20 cellular contexts compared by ENCODE assay signal in the genomic region with DNA sequence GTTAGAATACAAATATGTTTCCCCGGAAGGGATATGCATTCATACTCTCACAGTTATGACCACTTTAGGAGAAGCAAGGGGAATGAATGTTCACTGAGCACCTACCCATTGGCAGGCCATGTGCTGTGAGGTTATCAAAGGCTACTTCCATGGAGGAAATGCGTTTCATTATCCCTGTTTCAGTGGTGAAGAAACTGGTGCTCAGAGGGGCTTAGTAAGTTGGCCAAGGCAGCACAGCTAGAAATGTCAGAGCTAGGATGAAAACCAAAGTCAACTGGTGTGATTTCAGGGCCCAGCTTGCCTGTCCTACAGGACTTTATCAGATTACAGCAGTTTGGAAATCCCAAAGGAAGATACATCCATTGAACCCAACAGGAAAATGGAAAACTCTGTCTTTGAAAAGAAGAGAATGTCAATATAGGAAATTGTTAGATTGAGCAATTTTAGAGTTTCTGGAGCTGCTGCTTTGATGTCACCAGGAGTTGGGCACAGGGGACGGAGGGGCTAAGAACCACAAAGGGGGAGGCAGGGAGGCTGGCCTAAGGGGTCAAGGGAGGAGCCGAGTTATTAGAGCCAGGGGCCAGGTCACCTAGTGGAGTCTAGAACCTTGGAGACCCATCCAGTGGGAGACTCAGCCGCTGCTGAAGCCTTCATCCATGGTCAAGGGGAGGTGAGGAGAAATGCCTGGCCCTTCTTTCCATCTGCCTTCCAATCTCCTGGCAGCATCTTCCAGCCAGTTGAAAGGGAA.
DNase-seq lines count a peak whose midpoint lies in the region; ATAC-seq, FAIRE-seq and TF ChIP-seq lines count a peak whose summit lies in the region.
"Had no signal": no experiment of that assay in that cellular context is flagged by ENCODE, and none has a peak within 500 bp of the region (broad histone marks: within the 10 kb centered on the region; RNA-seq: fewer than 3 reads in every experiment).

No MANE protein-coding gene starts in this region.

- no peaks in the 10 kb centered on the region for H3K79me1 ChIP-seq in H1 (ENCODE audit: low read depth, low read length)

- TF ChIP-seq RAD21 in H1 (IDR thresholded peaks at IDR 0.05 in 1 of 2, conservative IDR thresholded peaks at IDR 0.05 in 1 of 2; ENCODE audit: low read depth in 2 of 2, low read length in 2 of 2): no peak

- POLR2A ChIA-PET in AG04450 (lab: Yijun Ruan, JAX): no interaction called here
- POLR2A ChIA-PET in H1 (lab: Charles Lee; ENCODE audit: partially characterized antibody): interaction anchor here (0.7 kb wide), 1 partner anchor 21 kb away, joined by 3 read pairs; no protein-coding TSS in a partner anchor

- TF ChIP-seq CTCF in AG04450 (IDR thresholded peaks at IDR 0.05; ENCODE audit: low read depth, low read length) (no peak), H1 (IDR thresholded peaks at IDR 0.05; ENCODE audit: control extremely low read depth in 1 of 3, insufficient read depth in 1 of 3, low read depth in 1 of 3, low read length in 3 of 3) (no peak), nephron progenitor cell (IDR thresholded peaks at IDR 0.05) (no peak)

- H2BK5ac ChIP-seq in H1 (ENCODE audit: low read depth, low read length): no peak overlapping the region; the same call in 1 of the 2 replicates

- no peak overlapping the region for H3K23ac ChIP-seq in H1 (ENCODE audit: insufficient read length)

- no peaks in the 10 kb centered on the region for H3K79me2 ChIP-seq in H1 (ENCODE audit: control insufficient read depth in 1 of 2, insufficient read depth in 2 of 2, low read length in 2 of 2)

- peak overlapping the region; percentile 74 for H3K27ac Mint-ChIP-seq in nephron progenitor cell
- H3K27ac Mint-ChIP-seq in natural killer cell treated with Interleukin-12 subunit alpha and Interleukin-12 subunit beta and Interleukin-15 and Interleukin-18, amount 100 ng/mL, for 72 hours: no peak overlapping the region

- H2BK15ac ChIP-seq in H1 (ENCODE audit: low read length): no peak overlapping the region

- no peak overlapping the region for H3K18ac ChIP-seq in H1 (ENCODE audit: extremely low read depth, low read length)

- no peak overlapping the region for H3K14ac ChIP-seq in H1 (ENCODE audit: insufficient read length)

- ATAC-seq in SK-N-SH treated with all-trans-retinoic acid at 6 μM for 48 hours (no peak), GM18502 (IDR thresholded peaks at IDR 0.05; ENCODE audit: poor library complexity, unreplicated experiment) (no peak)
- ATAC-seq in natural killer cell treated with Interleukin-12 subunit alpha and Interleukin-12 subunit beta and Interleukin-15 and Interleukin-18, amount 100 ng/mL, for 72 hours: no peak
- ATAC-seq: A549 had no signal

- no peak overlapping the region for H2BK120ac ChIP-seq in H1 (replicated peaks; ENCODE audit: low read depth, low read length)

- H3K23me2 ChIP-seq in H1 (ENCODE audit: low read depth, low read length): no peaks in the 10 kb centered on the region

- peak overlapping the region; percentile 41 for H4K91ac ChIP-seq in H1 (replicated peaks; ENCODE audit: insufficient read length, low read length)

- no peak overlapping the region for H2AFZ ChIP-seq in H1 (ENCODE audit: low read length)

- no peak for TF ChIP-seq EP300 in H1 (IDR thresholded peaks at IDR 0.05; ENCODE audit: borderline replicate concordance in 1 of 2, low read depth in 2 of 2, low read length in 2 of 2)

- no peak overlapping the region for H3K4ac ChIP-seq in H1 (replicated peaks; ENCODE audit: insufficient read length, low read depth, low read length)

- H4K8ac ChIP-seq in H1 (ENCODE audit: extremely low read depth, insufficient read depth, low read length): no peak overlapping the region

- no peak for DNase-seq in AG04450 (ENCODE audit: low read depth, low spot score)
- DNase-seq in H1 (ENCODE audit: low read depth in 1 of 2, low spot score in 2 of 2): no peak
- DNase-seq in nephron progenitor cell: no peak
- DNase-seq in natural killer cell treated with Interleukin-12 subunit alpha and Interleukin-12 subunit beta and Interleukin-15 and Interleukin-18, amount 100 ng/mL, for 72 hours (ENCODE audit: low spot score): no peak
- DNase-seq in cerebellum (ENCODE audit: low spot score): no peak
- no peak for DNase-seq in T-helper 1 cell
- DNase-seq: CD4-positive, alpha-beta T cell; DMS79 treated with DMSO at 0.1 percent for 48 hours; GDM1; GOT3; KBM-7; NCI-H1092; NCI-H1694; NCI-H446 had no signal

- no peaks in the 10 kb centered on the region for H3K36me3 ChIP-seq in H1 (ENCODE audit: control insufficient read depth in 2 of 4, insufficient read depth in 4 of 4, low read length in 3 of 4)

- TF ChIP-seq POLR2A in H1 (IDR thresholded peaks at IDR 0.05; ENCODE audit: control extremely low read depth in 1 of 2, low read depth in 2 of 2, low read length in 2 of 2): no peak

- no peak overlapping the region for H3K4me3 Mint-ChIP-seq in nephron progenitor cell
- H3K4me3 Mint-ChIP-seq in natural killer cell treated with Interleukin-12 subunit alpha and Interleukin-12 subunit beta and Interleukin-15 and Interleukin-18, amount 100 ng/mL, for 72 hours: no peak overlapping the region

- CTCF ChIA-PET in AG04450 (lab: Charles Lee): no interaction called here
- CTCF ChIA-PET in H1 (lab: Charles Lee; ENCODE audit: partially characterized antibody): interaction anchor here (0.6 kb wide), 1 partner anchor 17 kb away, joined by 3 read pairs; no protein-coding TSS in a partner anchor

- H3K27ac ChIP-seq in AG04450 (ENCODE audit: low read depth, low read length) (peak overlapping the region; percentile 96), H1 (ENCODE audit: low read depth, low read length) (no peak overlapping the region)
- H3K27ac ChIP-seq: A549, HL-60, RWPE1 had no signal

- H4K5ac ChIP-seq in H1 (ENCODE audit: insufficient read length, low read depth, low read length): no peak overlapping the region

- H3K9me3 ChIP-seq in AG04450 (ENCODE audit: control insufficient read depth, insufficient read depth, low read length) (no peaks in the 10 kb centered on the region), H1 (ENCODE audit: insufficient read depth in 2 of 2, low read depth in 1 of 2, low read length in 1 of 2) (no peaks in the 10 kb centered on the region)
- H3K9me3 ChIP-seq: A549 had no signal

- no peaks in the 10 kb centered on the region for H4K20me1 ChIP-seq in H1 (replicated peaks in 1 of 2; ENCODE audit: control insufficient read depth in 1 of 2, insufficient read depth in 2 of 2, low read length in 2 of 2)

- no peak overlapping the region for H2BK20ac ChIP-seq in H1 (ENCODE audit: low read length)

- H3K4me1 Mint-ChIP-seq in nephron progenitor cell: peaks cover 98% of the 10 kb centered on the region
- H3K4me1 Mint-ChIP-seq in natural killer cell treated with Interleukin-12 subunit alpha and Interleukin-12 subunit beta and Interleukin-15 and Interleukin-18, amount 100 ng/mL, for 72 hours (ENCODE audit: low read depth in 2 of 2): peaks cover 20 to 22% of the 10 kb centered on the region in 2 donors

- H2BK12ac ChIP-seq in H1 (ENCODE audit: low read depth, low read length): peak overlapping the region; percentile 20; the same call in 1 of the 2 replicates

- H3K4me2 ChIP-seq in H1 (ENCODE audit: insufficient read depth in 1 of 2, low read depth in 2 of 2, low read length in 2 of 2): no peak overlapping the region
- H3K4me2 ChIP-seq: A549 had no signal

- WGBS in H1 (ENCODE audit: extremely low coverage in 1 of 2, insufficient coverage in 1 of 2, insufficient read length in 1 of 2, insufficient replicate concordance in 2 of 2, low coverage in 1 of 2, low lambda C conversion rate in 2 of 2, missing lambda C conversion rate in 1 of 2), 2 experiments: 73% methylated on average over 5 of the region's 5 CpGs; no CpG with 5 or more reads in 1 of the 2 experiments

- no peak overlapping the region for H3K9ac ChIP-seq in H1 (replicated peaks in 1 of 4; ENCODE audit: extremely low read depth in 1 of 4, low read depth in 3 of 4, low read length in 3 of 4)

- no peak for FAIRE-seq in H1 (lab: Jason Lieb, UNC)
- FAIRE-seq: A549, D721Med had no signal

- peaks cover 10% of the 10 kb centered on the region for H3K27me3 Mint-ChIP-seq in nephron progenitor cell (ENCODE audit: low read depth, poor library complexity)
- peaks cover 30 to 40% of the 10 kb centered on the region in 2 donors for H3K27me3 Mint-ChIP-seq in natural killer cell treated with Interleukin-12 subunit alpha and Interleukin-12 subunit beta and Interleukin-15 and Interleukin-18, amount 100 ng/mL, for 72 hours
- H3K27me3 Mint-ChIP-seq: CD4-positive, alpha-beta T cell had no signal

- H3K27me3 ChIP-seq in AG04450 (ENCODE audit: control insufficient read depth, insufficient read depth, low read length) (no peaks in the 10 kb centered on the region), H1 (replicated peaks in 1 of 4; ENCODE audit: control insufficient read depth in 3 of 4, extremely low read depth in 1 of 4, insufficient read depth in 3 of 4, low read length in 3 of 4) (no peaks in the 10 kb centered on the region; a peak in 1 of 7 replicates)

- H3K9me3 Mint-ChIP-seq in nephron progenitor cell: no peaks in the 10 kb centered on the region
- no peaks in the 10 kb centered on the region for H3K9me3 Mint-ChIP-seq in natural killer cell treated with Interleukin-12 subunit alpha and Interleukin-12 subunit beta and Interleukin-15 and Interleukin-18, amount 100 ng/mL, for 72 hours
- H3K9me3 Mint-ChIP-seq: CD4-positive, alpha-beta T cell had no signal

- no peak overlapping the region for H2AK5ac ChIP-seq in H1 (ENCODE audit: low read depth, low read length)

- no peak overlapping the region for H3K56ac ChIP-seq in H1 (replicated peaks; ENCODE audit: insufficient read length, low read depth, low read length)

- peaks cover 6 to 14% (median 11%) of the 10 kb centered on the region in 4 experiments; a peak in 6 of 7 replicates for H3K4me1 ChIP-seq in H1 (replicated peaks in 1 of 4; ENCODE audit: control insufficient read depth in 3 of 4, insufficient read depth in 4 of 4, low read length in 3 of 4)
- H3K4me1 ChIP-seq: A549 had no signal

- no peaks in the 10 kb centered on the region for H3K36me3 Mint-ChIP-seq in nephron progenitor cell (ENCODE audit: low read depth)
- no peaks in the 10 kb centered on the region for H3K36me3 Mint-ChIP-seq in natural killer cell treated with Interleukin-12 subunit alpha and Interleukin-12 subunit beta and Interleukin-15 and Interleukin-18, amount 100 ng/mL, for 72 hours

- H3K4me3 ChIP-seq in AG04450 (ENCODE audit: low read depth, low read length) (no peak overlapping the region), H1 (ENCODE audit: extremely low read depth in 1 of 4, insufficient read depth in 2 of 4, low read depth in 3 of 4, low read length in 4 of 4) (no peak overlapping the region)
- H3K4me3 ChIP-seq: A549 had no signal

TF ChIP-seq in SK-N-SH treated with all-trans-retinoic acid at 6 μM for 48 hours, 23 proteins besides CTCF, POLR2A, EP300 and RAD21:
- TF ChIP-seq ZNF70 (CRISPR knock-in tag; IDR thresholded peaks at IDR 0.05): peak; percentile 67
- TF ChIP-seq CSDC2 (CRISPR knock-in tag; IDR thresholded peaks at IDR 0.05): no peak

TF ChIP-seq in H1, 55 proteins besides CTCF, POLR2A, EP300 and RAD21:
- TF ChIP-seq KDM1A (IDR thresholded peaks at IDR 0.05; ENCODE audit: borderline replicate concordance, low read length) (peak; percentile 72; the same call in 1 of the 2 replicates), CEBPB (IDR thresholded peaks at IDR 0.05; ENCODE audit: low read depth, low read length) (no peak)
